ENCODE assay signal across 9 cellular contexts in the genomic region with DNA sequence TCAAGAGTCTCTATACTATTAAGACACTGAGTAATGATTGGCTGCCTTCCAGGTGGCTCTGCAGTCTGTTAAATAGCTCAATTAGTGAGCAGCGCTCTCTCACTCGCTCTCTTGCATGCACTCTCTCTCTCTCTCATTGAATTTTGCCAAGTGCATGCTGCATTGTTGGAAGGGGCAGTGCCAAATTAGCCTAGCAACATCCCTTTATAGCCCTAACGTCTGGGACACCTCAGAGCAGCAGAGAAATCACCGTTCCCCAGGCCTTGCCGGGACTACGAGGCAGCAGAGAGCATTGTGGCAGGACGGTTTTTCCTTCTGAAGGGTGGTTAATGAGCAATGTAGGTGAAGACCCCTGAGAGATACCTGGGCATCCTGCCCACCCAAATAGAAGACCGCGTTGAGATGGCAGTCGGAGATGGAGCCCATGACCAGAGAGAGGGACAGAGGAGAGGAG.
DNase-seq lines count a peak whose midpoint lies in the region; TF ChIP-seq lines count a peak whose summit lies in the region.
"Had no signal": no experiment of that assay in that cellular context is flagged by ENCODE, and none has a peak within 500 bp of the region (broad histone marks: within the 10 kb centered on the region; RNA-seq: fewer than 3 reads in every experiment).

No MANE protein-coding gene starts in this region.

- DNase-seq in A673 (ENCODE audit: low spot score) (peak; percentile 43), NCI-H1105 (lab: John Stamatoyannopoulos, UW) (peak; percentile 87), kidney tubule cell (ENCODE audit: low spot score) (peak; percentile 78), GM20000 (ENCODE audit: low spot score) (no peak), GF-D8 (lab: John Stamatoyannopoulos, UW) (no peak), WERI-Rb-1 (no peak)
- no peak for DNase-seq in central memory CD4-positive, alpha-beta T cell
- DNase-seq: tibial artery had no signal

- TF ChIP-seq CTCF in A673 (conservative IDR thresholded peaks at IDR 0.05; ENCODE audit: low read depth, low read length) (no peak), VCaP (conservative IDR thresholded peaks at IDR 0.05) (no peak), GM20000 (IDR thresholded peaks at IDR 0.05; ENCODE audit: extremely low read depth, missing control alignments) (no peak), WERI-Rb-1 (IDR thresholded peaks at IDR 0.05; ENCODE audit: low read depth, low read length) (no peak)

- H3K36me3 ChIP-seq in A673 (ENCODE audit: insufficient read depth, low read length, poor library complexity, severe bottlenecking) (no peaks in the 10 kb centered on the region), WERI-Rb-1 (no peaks in the 10 kb centered on the region)
- H3K36me3 ChIP-seq: tibial artery had no signal

- H3K27ac ChIP-seq in A673 (ENCODE audit: low read depth, low read length, poor library complexity, severe bottlenecking) (no peak overlapping the region), VCaP (0 out of 2 replicates have a peak overlapping the region, but pooled peaks have one; percentile 7), WERI-Rb-1 (no peak overlapping the region)
- H3K27ac ChIP-seq: tibial artery had no signal

- H3K4me3 ChIP-seq in A673 (ENCODE audit: low read depth, low read length, poor library complexity, severe bottlenecking) (no peak overlapping the region), WERI-Rb-1 (ENCODE audit: low read depth, low read length) (no peak overlapping the region)
- H3K4me3 ChIP-seq: tibial artery had no signal

- CTCF ChIA-PET in A673 (lab: Charles Lee): no interaction called here

- intact Hi-C loops in A673 (cut with micrococcal nuclease; ENCODE audit: unreplicated experiment): no loop called here

- no TSS peak for BruUV-seq in A673 (replicated peaks; lab: Mats Ljungman, UMichigan)

- H3K27me3 ChIP-seq in A673 (replicated peaks; ENCODE audit: insufficient read depth, low read depth, low read length, poor library complexity) (no peaks in the 10 kb centered on the region), WERI-Rb-1 (ENCODE audit: insufficient read depth, low read depth, severe bottlenecking) (peaks cover 41% of the 10 kb centered on the region)
- H3K27me3 ChIP-seq: tibial artery had no signal

- POLR2A ChIA-PET in A673 (lab: Charles Lee; ENCODE audit: low non-redundant PET): interaction anchor here (0.7 kb wide), 1 partner anchor 710 kb away, joined by 3 read pairs; no protein-coding TSS in a partner anchor

- H3K9me3 ChIP-seq in A673 (ENCODE audit: low read depth, low read length, poor library complexity, severe bottlenecking) (no peaks in the 10 kb centered on the region), WERI-Rb-1 (ENCODE audit: severe bottlenecking) (no peaks in the 10 kb centered on the region)
- H3K9me3 ChIP-seq: tibial artery had no signal

- H3K4me1 ChIP-seq in A673 (ENCODE audit: insufficient read depth, low read length, poor library complexity, severe bottlenecking): no peaks in the 10 kb centered on the region
- H3K4me1 ChIP-seq: tibial artery had no signal

Comparison
In these comparisons a context has a peak if more than half of its experiments do, and no peak if none do; other contexts are left out.
1. DNase-seq: peak in A673 (single experiment), NCI-H1105 (single experiment) and kidney tubule cell (single experiment); none in central memory CD4-positive, alpha-beta T cell (single experiment), GM20000 (single experiment), GF-D8 (single experiment) and WERI-Rb-1 (single experiment).